8 cellular contexts compared by ENCODE assay signal in genomic region chr20:38926142-38926933, GRCh38. TPM values are rescaled to one million over a fixed set of nuclear protein-coding genes. Genes with fewer than 3 reads are reported as not detected.
DNase-seq lines count a peak whose midpoint lies in the region; TF ChIP-seq lines count a peak whose summit lies in the region.

Gene FAM83D (plus strand): TSS chr20:38926417. CDS start chr20:38926443, 26 bp downstream.

- peaks cover 35% of the 10 kb centered on the region for H3K79me2 ChIP-seq in H9 (ENCODE audit: insufficient read depth, low read length)

- no peak within 1 kb of the TSS for H3T11ph ChIP-seq in H9 (ENCODE audit: low read length)

- no peak within 1 kb of the TSS for H3K23ac ChIP-seq in H9 (ENCODE audit: insufficient read length, low read depth, low read length)

- no peak within 1 kb of the TSS for H4K5ac ChIP-seq in H9 (ENCODE audit: insufficient read length, low read depth, low read length)

- H3K36me3 ChIP-seq in ES-I3 (ENCODE audit: insufficient read depth, low read length) = no peaks in the 10 kb centered on the region; the same call in 1 of the 2 replicates

- peak within 1 kb of the TSS; percentile 96 for H4K91ac ChIP-seq in H9 (ENCODE audit: insufficient read length, low read depth, low read length)

- peak; percentile 21; the same call in 1 of the 3 replicates for TF ChIP-seq CTCF in H9 (conservative IDR thresholded peaks at IDR 0.05)
- TF ChIP-seq CTCF in fibroblast of the aortic adventitia (IDR thresholded peaks at IDR 0.05; ENCODE audit: insufficient read depth, low read length) = no peak
- TF ChIP-seq CTCF in nephron progenitor cell (IDR thresholded peaks at IDR 0.05) = no peak

- peak within 1 kb of the TSS; percentile 95 for H3K14ac ChIP-seq in H9 (ENCODE audit: insufficient read depth, low read length)

- H3K23me2 ChIP-seq in H9 (ENCODE audit: insufficient read length, low read depth, low read length, poor library complexity, severe bottlenecking) = peaks cover 4% of the 10 kb centered on the region

- peak; percentile 95 for TF ChIP-seq POLR2A in Raji (IDR thresholded peaks at IDR 0.05; ENCODE audit: insufficient read depth, low read depth, low read length)

- H2AFZ ChIP-seq in H9 (ENCODE audit: low read length) = no peak within 1 kb of the TSS

- H3K27ac ChIP-seq in H9 (ENCODE audit: insufficient read length, low read depth, low read length) = no peak within 1 kb of the TSS

- H3K27me3 ChIP-seq in H9 (ENCODE audit: insufficient read depth, low read length) = no peaks in the 10 kb centered on the region

- H3K9ac ChIP-seq in ES-I3 (ENCODE audit: low read depth, low read length) = peak within 1 kb of the TSS; percentile 90
- peak within 1 kb of the TSS; percentile 83 for H3K9ac ChIP-seq in H9 (ENCODE audit: extremely low read depth, insufficient read length, low read length)

- H3K9me3 Mint-ChIP-seq in H9 (peaks cover 0 to 2% of the 10 kb centered on the region in 2 experiments; a peak in 1 of 5 replicates), nephron progenitor cell (peaks cover 4% of the 10 kb centered on the region)
- H3K9me3 Mint-ChIP-seq in activated T-helper 2 cell treated with anti-CD3 and anti-CD28 coated beads, Interferon-gamma antibody, Interleukin-2, Interleukin-4, amounts not matched to agents 10 μg/mL and 5 μg/mL and 100 μg/mL, durations not matched to agents 14 hours and 24 hours and 36 hours = no peaks in the 10 kb centered on the region
- no peaks in the 10 kb centered on the region for H3K9me3 Mint-ChIP-seq in stimulated activated naive CD8-positive, alpha-beta T cell treated with anti-CD3 and anti-CD28 coated beads, Interleukin-15, Interleukin-2, amounts not matched to agents 100 ng/mL and 50 ng/mL, for 24 hours

- H3K4me1 ChIP-seq in ES-I3 (ENCODE audit: insufficient read depth, low read length) (peaks cover 11% of the 10 kb centered on the region), H9 (ENCODE audit: insufficient read depth, low read length) (peaks cover 2% of the 10 kb centered on the region; the same call in 1 of the 2 replicates)

- WGBS in H9 (ENCODE audit: extremely low coverage, insufficient read length, low lambda C conversion rate) = no CpG with 5 or more reads among the region's 95 CpGs

- H3K9me3 ChIP-seq in ES-I3 (ENCODE audit: control insufficient read depth, insufficient read depth, low read length) = no peaks in the 10 kb centered on the region
- no peaks in the 10 kb centered on the region for H3K9me3 ChIP-seq in H9 (ENCODE audit: control insufficient read depth, low read depth, low read length)

- H3K56ac ChIP-seq in H9 (ENCODE audit: insufficient read length, low read depth, low read length) = no peak within 1 kb of the TSS

- peak within 1 kb of the TSS; percentile 80 for H3K4me3 ChIP-seq in fibroblast of the aortic adventitia (ENCODE audit: low read depth, low read length)

- no peak within 1 kb of the TSS for H2AK5ac ChIP-seq in H9 (ENCODE audit: insufficient read length, low read length)

- H3K36me3 Mint-ChIP-seq in H9 (ENCODE audit: insufficient read depth in 1 of 3, low read depth in 3 of 3) = peaks cover 15 to 18% (median 17%) of the 10 kb centered on the region in 3 experiments; a peak in 6 of 7 replicates
- H3K36me3 Mint-ChIP-seq in activated T-helper 2 cell treated with anti-CD3 and anti-CD28 coated beads, Interferon-gamma antibody, Interleukin-2, Interleukin-4, amounts not matched to agents 10 μg/mL and 5 μg/mL and 100 μg/mL, durations not matched to agents 14 hours and 24 hours and 36 hours (ENCODE audit: low read depth) = peaks cover 28% of the 10 kb centered on the region
- peaks cover 14% of the 10 kb centered on the region for H3K36me3 Mint-ChIP-seq in nephron progenitor cell (ENCODE audit: low read depth)
- H3K36me3 Mint-ChIP-seq in stimulated activated naive CD8-positive, alpha-beta T cell treated with anti-CD3 and anti-CD28 coated beads, Interleukin-15, Interleukin-2, amounts not matched to agents 100 ng/mL and 50 ng/mL, for 24 hours (ENCODE audit: low read depth) = peaks cover 7% of the 10 kb centered on the region

- H3K27ac Mint-ChIP-seq in H9 = peak within 1 kb of the TSS in 1 of 3 experiments; percentile 83; a peak in 2 of 7 replicates
- peak within 1 kb of the TSS; percentile 65 for H3K27ac Mint-ChIP-seq in activated T-helper 2 cell treated with anti-CD3 and anti-CD28 coated beads, Interferon-gamma antibody, Interleukin-2, Interleukin-4, amounts not matched to agents 10 μg/mL and 5 μg/mL and 100 μg/mL, durations not matched to agents 14 hours and 24 hours and 36 hours
- no peak within 1 kb of the TSS for H3K27ac Mint-ChIP-seq in nephron progenitor cell
- H3K27ac Mint-ChIP-seq in stimulated activated naive CD8-positive, alpha-beta T cell treated with anti-CD3 and anti-CD28 coated beads, Interleukin-15, Interleukin-2, amounts not matched to agents 100 ng/mL and 50 ng/mL, for 24 hours = peak within 1 kb of the TSS; percentile 31

- H3K4me1 Mint-ChIP-seq in H9 (peaks cover 28 to 29% of the 10 kb centered on the region in 2 experiments), nephron progenitor cell (peaks cover 29% of the 10 kb centered on the region)
- H3K4me1 Mint-ChIP-seq in activated T-helper 2 cell treated with anti-CD3 and anti-CD28 coated beads, Interferon-gamma antibody, Interleukin-2, Interleukin-4, amounts not matched to agents 10 μg/mL and 5 μg/mL and 100 μg/mL, durations not matched to agents 14 hours and 24 hours and 36 hours (ENCODE audit: low read depth) = peaks cover 26% of the 10 kb centered on the region
- H3K4me1 Mint-ChIP-seq in stimulated activated naive CD8-positive, alpha-beta T cell treated with anti-CD3 and anti-CD28 coated beads, Interleukin-15, Interleukin-2, amounts not matched to agents 100 ng/mL and 50 ng/mL, for 24 hours (ENCODE audit: low read depth) = peaks cover 28% of the 10 kb centered on the region

- H3K4me3 Mint-ChIP-seq in H9 (peak within 1 kb of the TSS; percentile 84 to 94), nephron progenitor cell (peak within 1 kb of the TSS; percentile 89)
- peak within 1 kb of the TSS; percentile 81 for H3K4me3 Mint-ChIP-seq in activated T-helper 2 cell treated with anti-CD3 and anti-CD28 coated beads, Interferon-gamma antibody, Interleukin-2, Interleukin-4, amounts not matched to agents 10 μg/mL and 5 μg/mL and 100 μg/mL, durations not matched to agents 14 hours and 24 hours and 36 hours (ENCODE audit: low read depth)
- H3K4me3 Mint-ChIP-seq in stimulated activated naive CD8-positive, alpha-beta T cell treated with anti-CD3 and anti-CD28 coated beads, Interleukin-15, Interleukin-2, amounts not matched to agents 100 ng/mL and 50 ng/mL, for 24 hours = peak within 1 kb of the TSS; percentile 87

- intact Hi-C loops in activated T-helper 2 cell treated with anti-CD3 and anti-CD28 coated beads, Interferon-gamma antibody, Interleukin-2, Interleukin-4, amounts not matched to agents 10 μg/mL and 5 μg/mL and 100 μg/mL, durations not matched to agents 14 hours and 24 hours and 36 hours (cut with micrococcal nuclease) = loop anchor here (1.0 kb wide), 4 partner anchors 36 to 280 kb away; partner anchors contain the start of gene DHX35

- H2BK120ac ChIP-seq in H9 (ENCODE audit: low read depth, low read length, poor library complexity, severe bottlenecking) = no peak within 1 kb of the TSS

- H3K27me3 Mint-ChIP-seq in H9 (ENCODE audit: low read depth) = no peaks in the 10 kb centered on the region; the same call in none of the 2 replicates
- H3K27me3 Mint-ChIP-seq in activated T-helper 2 cell treated with anti-CD3 and anti-CD28 coated beads, Interferon-gamma antibody, Interleukin-2, Interleukin-4, amounts not matched to agents 10 μg/mL and 5 μg/mL and 100 μg/mL, durations not matched to agents 14 hours and 24 hours and 36 hours (ENCODE audit: low read depth) = no peaks in the 10 kb centered on the region
- H3K27me3 Mint-ChIP-seq in nephron progenitor cell (ENCODE audit: low read depth, poor library complexity) = peaks cover 4% of the 10 kb centered on the region
- no peaks in the 10 kb centered on the region for H3K27me3 Mint-ChIP-seq in stimulated activated naive CD8-positive, alpha-beta T cell treated with anti-CD3 and anti-CD28 coated beads, Interleukin-15, Interleukin-2, amounts not matched to agents 100 ng/mL and 50 ng/mL, for 24 hours

- DNase-seq in H9 = peak; percentile 99
- peak; percentile 99 for DNase-seq in M059J (ENCODE audit: low read depth)
- peak; percentile 96 for DNase-seq in activated T-helper 2 cell treated with anti-CD3 and anti-CD28 coated beads, Interferon-gamma antibody, Interleukin-2, Interleukin-4, amounts not matched to agents 10 μg/mL and 5 μg/mL and 100 μg/mL, durations not matched to agents 14 hours and 24 hours and 36 hours (ENCODE audit: low spot score)
- peak; percentile 98 for DNase-seq in fibroblast of the aortic adventitia (ENCODE audit: low read depth)
- DNase-seq in nephron progenitor cell = peak; percentile 94

- H4K20me1 ChIP-seq in H9 (ENCODE audit: control insufficient read depth, insufficient read depth, insufficient read length) = no peaks in the 10 kb centered on the region

- peak within 1 kb of the TSS; percentile 69 for H3K4me2 ChIP-seq in H9 (ENCODE audit: insufficient read depth, insufficient read length, low read length)

- H3K79me1 ChIP-seq in H9 (ENCODE audit: insufficient read depth, low read depth, low read length, poor library complexity, severe bottlenecking) = peaks cover 2% of the 10 kb centered on the region

- peak within 1 kb of the TSS; percentile 74 for H3K4ac ChIP-seq in H9 (ENCODE audit: low read depth, low read length)

- peak within 1 kb of the TSS; percentile 95 for H3K18ac ChIP-seq in H9 (ENCODE audit: insufficient read length, low read depth, low read length)

- no peak within 1 kb of the TSS for H2BK12ac ChIP-seq in H9 (ENCODE audit: insufficient read length, low read depth, low read length)

- H2BK5ac ChIP-seq in H9 (ENCODE audit: insufficient read length, low read length) = no peak within 1 kb of the TSS

- no peak within 1 kb of the TSS for H4K8ac ChIP-seq in H9 (replicated peaks; ENCODE audit: insufficient read length, low read depth, low read length)

- no peak within 1 kb of the TSS for H2BK15ac ChIP-seq in H9 (ENCODE audit: low read depth, low read length)

- H2BK20ac ChIP-seq in H9 (ENCODE audit: low read depth, low read length, poor library complexity, severe bottlenecking) = no peak within 1 kb of the TSS

RNA-seq across cellular contexts. Expression of gene FAM83D, which starts in this region (rescaled TPM):
- 48.1 and 51.6 TPM in 2 replicates for total RNA-seq in H9 (2021)
- 102 and 121 TPM in 2 replicates for total RNA-seq in M059J (2014; rRNA removed; shearing (Covaris generic))
- 15.4 and 15.6 TPM in 2 replicates for total RNA-seq in activated T-helper 2 cell treated with anti-CD3 and anti-CD28 coated beads, Interferon-gamma antibody, Interleukin-2, Interleukin-4, amounts not matched to agents 10 μg/mL and 5 μg/mL and 100 μg/mL, durations not matched to agents 14 hours and 24 hours and 36 hours
- 2.2 and 16.7 TPM in 2 replicates for total RNA-seq in fibroblast of the aortic adventitia (ENCODE audit: low replicate concordance)
